9 cellular contexts compared by ENCODE assay signal in the genomic region with DNA sequence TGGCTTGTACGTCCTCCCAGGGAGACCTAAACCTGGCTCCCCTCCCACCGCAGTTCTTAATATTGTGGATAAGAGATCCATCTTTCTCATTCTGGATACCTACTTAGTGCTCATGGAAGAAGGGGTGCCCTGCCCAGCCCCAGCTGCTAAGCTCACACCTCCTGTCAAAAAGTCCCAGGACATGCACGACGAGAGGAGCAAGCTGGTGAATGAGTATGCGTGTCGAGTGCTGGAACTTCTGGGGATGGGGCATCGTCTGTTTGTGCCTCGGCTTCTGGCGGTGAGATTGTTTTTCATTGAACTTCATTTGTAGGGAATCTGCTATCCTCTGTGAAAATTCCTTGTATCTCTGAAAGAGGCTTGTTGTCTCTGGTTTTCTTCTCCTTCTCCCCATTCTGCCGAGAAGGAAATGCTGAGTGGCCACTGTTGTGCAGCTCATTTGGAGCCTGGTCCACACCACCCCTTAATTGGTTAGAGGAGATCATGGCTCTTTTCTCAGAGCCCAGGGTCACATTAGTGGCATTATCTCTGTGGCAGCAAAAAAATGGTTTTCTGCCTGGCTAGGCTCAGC.
DNase-seq lines count a peak whose midpoint lies in the region; TF ChIP-seq lines count a peak whose summit lies in the region.
"Had no signal": no experiment of that assay in that cellular context is flagged by ENCODE, and none has a peak within 500 bp of the region (broad histone marks: within the 10 kb centered on the region; RNA-seq: fewer than 3 reads in every experiment).

No MANE protein-coding gene starts in this region.

- TF ChIP-seq CTCF in RWPE1 (conservative IDR thresholded peaks at IDR 0.05; ENCODE audit: low read depth) = no peak

- peaks cover 10% of the 10 kb centered on the region for H3K4me1 ChIP-seq in endocrine pancreas (ENCODE audit: control insufficient read depth, insufficient read depth, low read length)
- no peaks in the 10 kb centered on the region for H3K4me1 ChIP-seq in mucosa of stomach (ENCODE audit: control insufficient read depth, insufficient read depth, low read length)

- H3K9ac ChIP-seq in endocrine pancreas (ENCODE audit: control insufficient read depth, insufficient read depth, low read length) (peak overlapping the region; percentile 86), mucosa of stomach (ENCODE audit: low read length) (peak overlapping the region; percentile 72)

- peak overlapping the region; percentile 79 for H3K27ac ChIP-seq in RWPE1
- H3K27ac ChIP-seq: C4-2B had no signal

- peak overlapping the region; percentile 94 for H3K4me3 ChIP-seq in endocrine pancreas (ENCODE audit: control insufficient read depth, insufficient read depth, low read length)
- H3K4me3 ChIP-seq in mucosa of stomach (ENCODE audit: low read length) = peak overlapping the region; percentile 58

- peak; percentile 53 for DNase-seq in NCI-H1092 treated with DMSO at 0.1 percent for 48 hours (lab: John Stamatoyannopoulos, UW)
- DNase-seq in NCI-H1092 (lab: John Stamatoyannopoulos, UW) = no peak
- no peak for DNase-seq in RWPE1 (ENCODE audit: low spot score)
- DNase-seq in NCI-H128 (lab: John Stamatoyannopoulos, UW; ENCODE audit: unreplicated experiment) = no peak
- no peak for DNase-seq in COLO829 (ENCODE audit: low spot score)
- DNase-seq in NCI-H2029 treated with DMSO at 0.1 percent for 48 hours (lab: John Stamatoyannopoulos, UW) = no peak

- POLR2A ChIA-PET in RWPE1 (lab: Yijun Ruan, JAX; ENCODE audit: low non-redundant PET) = no interaction called here

- CTCF ChIA-PET in RWPE1 (lab: Yijun Ruan, JAX) = interaction anchor here (0.6 to 0.7 kb wide), 2 partner anchors 170 to 1130 kb away, joined by 3 to 4 read pairs; no protein-coding TSS in a partner anchor

- H3K27me3 ChIP-seq in endocrine pancreas (ENCODE audit: control insufficient read depth, insufficient read depth, low read length) = no peaks in the 10 kb centered on the region
- H3K27me3 ChIP-seq in mucosa of stomach (ENCODE audit: control insufficient read depth, insufficient read depth, low read length) = no peaks in the 10 kb centered on the region

- H3K9me3 ChIP-seq in endocrine pancreas (ENCODE audit: control insufficient read depth, low read length) = no peaks in the 10 kb centered on the region
- H3K9me3 ChIP-seq in mucosa of stomach (ENCODE audit: control insufficient read depth, low read length) = no peaks in the 10 kb centered on the region

- no peaks in the 10 kb centered on the region for H3K36me3 ChIP-seq in endocrine pancreas (ENCODE audit: control insufficient read depth, insufficient read depth, low read length)
- H3K36me3 ChIP-seq in mucosa of stomach (ENCODE audit: control insufficient read depth, insufficient read depth, low read length) = no peaks in the 10 kb centered on the region
